ENCODE assay signal across 9 cellular contexts in genomic region chr3:187025656-187026320, GRCh38.
DNase-seq lines count a peak whose midpoint lies in the region; ATAC-seq lines count a peak whose summit lies in the region.
"Had no signal": no experiment of that assay in that cellular context is flagged by ENCODE, and none has a peak within 500 bp of the region (broad histone marks: within the 10 kb centered on the region; RNA-seq: fewer than 3 reads in every experiment).

No MANE protein-coding gene starts in this region.

- peaks cover 21 to 23% of the 10 kb centered on the region in 2 donors for H3K36me3 Mint-ChIP-seq in activated T-cell treated with anti-CD3 and anti-CD28 coated beads, Interleukin-2, amount 50 U/mL, for 72 hours (ENCODE audit: insufficient read depth in 2 of 2)

- peak; percentile 42 to 47 for DNase-seq in activated T-cell treated with anti-CD3 and anti-CD28 coated beads, Interleukin-2, amount 50 U/mL, for 72 hours
- peak; percentile 63 for DNase-seq in stimulated activated CD4-positive, alpha-beta T cell treated with anti-CD3 and anti-CD28 coated beads, Interleukin-15, amount 100 ng/mL, for 24 hours
- DNase-seq in AG20443 (ENCODE audit: low spot score) (no peak), activated gamma-delta T cell (lab: John Stamatoyannopoulos, UW) (no peak), inferior parietal cortex (ENCODE audit: extremely low spot score) (no peak), sciatic nerve (ENCODE audit: low spot score) (no peak)
- DNase-seq: heart left ventricle had no signal

- ATAC-seq in GM18909 (IDR thresholded peaks at IDR 0.05; ENCODE audit: poor library complexity, unreplicated experiment) (peak; percentile 36), HG03196 (IDR thresholded peaks at IDR 0.05; ENCODE audit: unreplicated experiment) (peak; percentile 43), sciatic nerve (no peak)
- ATAC-seq in activated T-cell treated with anti-CD3 and anti-CD28 coated beads, Interleukin-2, amount 50 U/mL, for 72 hours (replicated peaks in 1 of 2), result peak; percentile 38 to 46

- peak overlapping the region; percentile 83 to 84 for H3K4me3 Mint-ChIP-seq in activated T-cell treated with anti-CD3 and anti-CD28 coated beads, Interleukin-2, amount 50 U/mL, for 72 hours

- peak overlapping the region; percentile 96 for H3K27ac Mint-ChIP-seq in activated T-cell treated with anti-CD3 and anti-CD28 coated beads, Interleukin-2, amount 50 U/mL, for 72 hours

- intact Hi-C loops in sciatic nerve (cut with DNase I), result no loop called here

- no peaks in the 10 kb centered on the region for H3K9me3 Mint-ChIP-seq in activated T-cell treated with anti-CD3 and anti-CD28 coated beads, Interleukin-2, amount 50 U/mL, for 72 hours

- peaks cover 73% of the 10 kb centered on the region for H3K4me1 Mint-ChIP-seq in activated T-cell treated with anti-CD3 and anti-CD28 coated beads, Interleukin-2, amount 50 U/mL, for 72 hours (ENCODE audit: low read depth)

- no peaks in the 10 kb centered on the region for H3K27me3 Mint-ChIP-seq in activated T-cell treated with anti-CD3 and anti-CD28 coated beads, Interleukin-2, amount 50 U/mL, for 72 hours (ENCODE audit: low read depth)

Comparison
In these comparisons a context has a peak if more than half of its experiments do, and no peak if none do; other contexts are left out.
1. DNase-seq: peak in activated T-cell treated with anti-CD3 and anti-CD28 coated beads, Interleukin-2, amount 50 U/mL, for 72 hours (2 of 2) and stimulated activated CD4-positive, alpha-beta T cell treated with anti-CD3 and anti-CD28 coated beads, Interleukin-15, amount 100 ng/mL, for 24 hours (single experiment); none in AG20443 (single experiment), activated gamma-delta T cell (single experiment), inferior parietal cortex (single experiment) and sciatic nerve (single experiment).